In the genomic region with DNA sequence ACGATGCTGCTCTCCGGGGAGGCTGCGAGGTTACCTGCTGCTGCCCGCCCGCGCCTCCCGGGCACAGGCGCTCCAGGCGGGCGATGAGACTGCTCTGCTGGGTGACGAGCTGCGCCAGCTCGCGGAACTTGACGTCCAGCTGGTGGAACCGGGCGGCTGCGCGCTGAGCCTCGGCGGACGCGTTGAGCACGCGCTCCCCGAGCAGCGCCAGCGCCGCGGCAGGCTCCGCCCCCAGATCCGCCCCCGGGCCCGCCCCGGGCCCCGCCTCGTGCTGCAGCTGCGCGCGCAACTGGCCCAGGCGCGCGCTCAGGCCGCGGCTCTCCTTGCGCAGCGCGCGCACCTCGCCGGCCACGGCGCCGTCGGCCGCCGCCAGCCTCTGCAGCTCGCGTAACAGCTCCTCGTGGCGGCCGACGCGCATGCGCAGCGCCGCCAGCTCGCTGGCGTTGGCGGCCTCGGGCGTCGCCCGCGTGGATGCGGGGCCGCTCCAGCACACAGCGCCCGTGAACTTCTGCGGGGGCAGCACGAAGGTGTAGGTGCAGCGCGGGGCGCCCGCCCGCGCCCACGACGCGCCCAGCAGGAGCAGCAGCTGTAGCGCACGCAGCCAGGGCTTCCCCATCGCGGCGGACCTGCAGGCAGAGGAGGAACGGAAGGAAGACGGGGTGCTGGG, we compare ENCODE assay signal across 8 cellular contexts. TPM values are rescaled to one million over a fixed set of nuclear protein-coding genes. Genes with fewer than 3 reads are reported as not detected.
DNase-seq lines count a peak whose midpoint lies in the region; ATAC-seq and TF ChIP-seq lines count a peak whose summit lies in the region.

No MANE protein-coding gene starts in this region.

- no peaks in the 10 kb centered on the region for H3K9me3 Mint-ChIP-seq in CD4-positive, alpha-beta T cell
- peaks cover 5% of the 10 kb centered on the region for H3K9me3 Mint-ChIP-seq in mesothelial cell of epicardium

- peak overlapping the region; percentile 83 for H3K27ac Mint-ChIP-seq in CD4-positive, alpha-beta T cell
- H3K27ac Mint-ChIP-seq in mesothelial cell of epicardium, result no peak overlapping the region

- H3K9me3 ChIP-seq in CD4-positive, alpha-beta T cell (ENCODE audit: control insufficient read depth, low read length), result no peaks in the 10 kb centered on the region
- H3K9me3 ChIP-seq in endocrine pancreas (ENCODE audit: control insufficient read depth, low read length), result no peaks in the 10 kb centered on the region

- H3K36me3 ChIP-seq in endocrine pancreas (ENCODE audit: control insufficient read depth, insufficient read depth, low read length), result no peaks in the 10 kb centered on the region

- peaks cover 22% of the 10 kb centered on the region for H3K4me1 Mint-ChIP-seq in CD4-positive, alpha-beta T cell (ENCODE audit: low read depth)
- peaks cover 4% of the 10 kb centered on the region for H3K4me1 Mint-ChIP-seq in mesothelial cell of epicardium

- H3K36me3 Mint-ChIP-seq in CD4-positive, alpha-beta T cell (ENCODE audit: low read depth), result peaks cover 37% of the 10 kb centered on the region
- peaks cover 12% of the 10 kb centered on the region for H3K36me3 Mint-ChIP-seq in mesothelial cell of epicardium

- TF ChIP-seq CTCF in CD4-positive, alpha-beta T cell (IDR thresholded peaks at IDR 0.05), result no peak
- no peak for TF ChIP-seq CTCF in mesothelial cell of epicardium (IDR thresholded peaks at IDR 0.05; ENCODE audit: unreplicated experiment)

- H3K4me3 ChIP-seq in endocrine pancreas (ENCODE audit: control insufficient read depth, insufficient read depth, low read length), result no peak overlapping the region

- peak; percentile 78 to 92 (median 86) for DNase-seq in CD4-positive, alpha-beta T cell
- DNase-seq in HK-2 (ENCODE audit: unreplicated experiment) (peak; percentile 94), NCI-H82 treated with DMSO at 0.1 percent for 48 hours (lab: John Stamatoyannopoulos, UW; ENCODE audit: unreplicated experiment) (peak; percentile 31), mesothelial cell of epicardium (ENCODE audit: low spot score in 2 of 2, unreplicated experiment in 2 of 2) (peak; percentile 85 to 92)
- peak; percentile 96 for DNase-seq in activated CD8-positive, alpha-beta memory T cell treated with anti-CD3 and anti-CD28 coated beads for 24 hours
- peak; percentile 75 to 87 for DNase-seq in stimulated activated CD8-positive, alpha-beta memory T cell treated with anti-CD3 and anti-CD28 coated beads, Interleukin-15, amount 100 ng/mL, for 4 hours (ENCODE audit: low read depth in 2 of 2)

- no peaks in the 10 kb centered on the region for H3K27me3 ChIP-seq in CD4-positive, alpha-beta T cell (ENCODE audit: control insufficient read depth, insufficient read depth, low read length)
- no peaks in the 10 kb centered on the region for H3K27me3 ChIP-seq in endocrine pancreas (ENCODE audit: control insufficient read depth, insufficient read depth, low read length)

- POLR2A ChIA-PET in CD4-positive, alpha-beta T cell (lab: Charles Lee), result interaction anchor here (0.6 to 3.4 kb wide), 22 partner anchors 9 to 1279 kb away, joined by 3 to 80 read pairs (median 4); a partner anchor contains a TSS

- peak; percentile 88 for ATAC-seq in CD4-positive, alpha-beta T cell (ENCODE audit: poor library complexity)
- ATAC-seq in GM19455 (IDR thresholded peaks at IDR 0.05; ENCODE audit: unreplicated experiment), result peak; percentile 70

- no peaks in the 10 kb centered on the region for H3K4me1 ChIP-seq in endocrine pancreas (ENCODE audit: control insufficient read depth, insufficient read depth, low read length)

- peak overlapping the region; percentile 65 for H3K4me3 Mint-ChIP-seq in CD4-positive, alpha-beta T cell
- no peak overlapping the region for H3K4me3 Mint-ChIP-seq in mesothelial cell of epicardium

- no peaks in the 10 kb centered on the region for H3K27me3 Mint-ChIP-seq in CD4-positive, alpha-beta T cell
- peaks cover 22% of the 10 kb centered on the region for H3K27me3 Mint-ChIP-seq in mesothelial cell of epicardium (ENCODE audit: low read depth)

- peak overlapping the region; percentile 39 for H3K9ac ChIP-seq in endocrine pancreas (ENCODE audit: control insufficient read depth, insufficient read depth, low read length)

- peak overlapping the region; percentile 56 for H3K27ac ChIP-seq in CD4-positive, alpha-beta T cell (ENCODE audit: low read depth, low read length)

- intact Hi-C loops in CD4-positive, alpha-beta T cell (cut with DNase I, micrococcal nuclease), result no loop called here

- CTCF ChIA-PET in CD4-positive, alpha-beta T cell (lab: Charles Lee), result interaction anchor here (0.6 to 2.2 kb wide), 5 partner anchors 8 to 18 kb away, joined by 4 to 13 read pairs (median 7); a partner anchor contains a TSS

RNA-seq across cellular contexts. Expression of a gene that starts 6.4 kb away (rescaled TPM):
- total RNA-seq in CD4-positive, alpha-beta T cell, result under 1 TPM; 0.61 to 0.63 TPM
- 0.85 to 1.6 TPM (median 0.97 TPM) in 3 replicates for total RNA-seq in mesothelial cell of epicardium

RNA-seq across cellular contexts. Expression of a gene that starts 10.0 kb away (rescaled TPM):
- total RNA-seq in CD4-positive, alpha-beta T cell, result 10 to 100 TPM; 58.5 to 61.7 TPM
- 30.6 to 34.6 TPM (median 33.0 TPM) in 3 replicates for total RNA-seq in mesothelial cell of epicardium

RNA-seq across cellular contexts. Expression of a gene that starts 10.1 kb away (rescaled TPM):
- total RNA-seq in CD4-positive, alpha-beta T cell, result 100 to 1,000 TPM; 119 to 127 TPM
- total RNA-seq in mesothelial cell of epicardium, result 53.2 to 64.2 TPM (median 62.1 TPM) in 3 replicates

RNA-seq across cellular contexts. Expression of a gene that starts 15.4 kb away (rescaled TPM):
- total RNA-seq in CD4-positive, alpha-beta T cell, result 10 to 100 TPM; 88.5 to 93.9 TPM
- 30.8 to 33.6 TPM (median 31.2 TPM) in 3 replicates for total RNA-seq in mesothelial cell of epicardium

RNA-seq across cellular contexts. Expression of a gene that starts 23.6 kb away (rescaled TPM):
- 100 to 1,000 TPM; 328 to 343 TPM for total RNA-seq in CD4-positive, alpha-beta T cell
- 199 to 207 TPM (median 207 TPM) in 3 replicates for total RNA-seq in mesothelial cell of epicardium

Comparison
In these comparisons a context has a peak if more than half of its experiments do, and no peak if none do; other contexts are left out.
1. DNase-seq: peak in every context shown above with its lines; median percentile 96 in activated CD8-positive, alpha-beta memory T cell treated with anti-CD3 and anti-CD28 coated beads for 24 hours; 94 in HK-2; 88 in mesothelial cell of epicardium; 86 in CD4-positive, alpha-beta T cell; 81 in stimulated activated CD8-positive, alpha-beta memory T cell treated with anti-CD3 and anti-CD28 coated beads, Interleukin-15, amount 100 ng/mL, for 4 hours; 31 in NCI-H82 treated with DMSO at 0.1 percent for 48 hours.